4 cellular contexts compared by ENCODE assay signal in genomic region chr2:15805206-15805605, GRCh38.
A peak's percentile ranks its signal among the peaks of the same experiment; 100 is the strongest.
TF ChIP-seq lines count a peak whose summit lies in the region.

No MANE protein-coding gene starts in this region.

TF ChIP-seq in HepG2, 621 proteins besides CTCF, POLR2A, EP300 and RAD21:
- TF ChIP-seq SKIL (CRISPR knock-in tag; IDR thresholded peaks at IDR 0.05; ENCODE audit: borderline replicate concordance): no peak
- no peak for TF ChIP-seq TOE1 (CRISPR knock-in tag; IDR thresholded peaks at IDR 0.05)
- peak; percentile 40; the same call in 1 of the 2 replicates for TF ChIP-seq ATF7 (IDR thresholded peaks at IDR 0.05)
- no peak for TF ChIP-seq ATF7 (CRISPR knock-in tag; IDR thresholded peaks at IDR 0.05)
- no peak for TF ChIP-seq ZNF703 (CRISPR knock-in tag; IDR thresholded peaks at IDR 0.05; ENCODE audit: borderline replicate concordance)
- TF ChIP-seq CEBPB (IDR thresholded peaks at IDR 0.05; ENCODE audit: borderline replicate concordance, low read depth, low read length): peak; percentile 62; the same call in 1 of the 2 replicates
- TF ChIP-seq ERF (CRISPR knock-in tag; IDR thresholded peaks at IDR 0.05): no peak
- TF ChIP-seq PAF1 (CRISPR knock-in tag; IDR thresholded peaks at IDR 0.05): no peak
TF ChIP-seq in HepG2: peak in this region for 2.

TF ChIP-seq in WTC11, 78 proteins besides CTCF, POLR2A, EP300 and RAD21:
- TF ChIP-seq ZNF121 (CRISPR knock-in tag; IDR thresholded peaks at IDR 0.05): no peak
- no peak for TF ChIP-seq KAT7 (CRISPR knock-in tag; IDR thresholded peaks at IDR 0.05; ENCODE audit: borderline replicate concordance)
- TF ChIP-seq GRHL2 (CRISPR knock-in tag; IDR thresholded peaks at IDR 0.05; ENCODE audit: insufficient replicate concordance, severe bottlenecking): no peak
- no peak for TF ChIP-seq FOXP4 (CRISPR knock-in tag; IDR thresholded peaks at IDR 0.05)
- TF ChIP-seq ZNF317 (CRISPR knock-in tag; IDR thresholded peaks at IDR 0.05; ENCODE audit: borderline replicate concordance, low read depth): peak; percentile 74
- no peak for TF ChIP-seq ARID4B (CRISPR knock-in tag; IDR thresholded peaks at IDR 0.05; ENCODE audit: borderline replicate concordance)

TF ChIP-seq in K562, 482 proteins besides CTCF, POLR2A, EP300 and RAD21:
- peak; percentile 64 for TF ChIP-seq ATF3 (IDR thresholded peaks at IDR 0.05)
- TF ChIP-seq ATF3 (CRISPR knock-in tag; conservative IDR thresholded peaks at IDR 0.05): no peak
- TF ChIP-seq ZNF12 (CRISPR knock-in tag; IDR thresholded peaks at IDR 0.05): no peak
- TF ChIP-seq CEBPG (CRISPR knock-in tag; IDR thresholded peaks at IDR 0.05): no peak
- peak; percentile 49 to 57 for TF ChIP-seq CEBPG (tag; conservative IDR thresholded peaks at IDR 0.05 in 1 of 2, IDR thresholded peaks at IDR 0.05 in 1 of 2)
TF ChIP-seq in K562: peak in this region for 2.

TF ChIP-seq in H1, 55 proteins besides CTCF, POLR2A, EP300 and RAD21:
- TF ChIP-seq CEBPB (IDR thresholded peaks at IDR 0.05; ENCODE audit: low read depth, low read length) (peak; percentile 69; the same call in 1 of the 2 replicates), BACH1 (IDR thresholded peaks at IDR 0.05; ENCODE audit: low read length) (no peak)
